23 cellular contexts compared by ENCODE assay signal in genomic region chr12:129296636-129297035, GRCh38.
DNase-seq lines count a peak whose midpoint lies in the region; ATAC-seq and TF ChIP-seq lines count a peak whose summit lies in the region.
"Had no signal": no experiment of that assay in that cellular context is flagged by ENCODE, and none has a peak within 500 bp of the region (broad histone marks: within the 10 kb centered on the region; RNA-seq: fewer than 3 reads in every experiment).

No MANE protein-coding gene starts in this region.

- H3K27ac ChIP-seq in foreskin keratinocyte, result no peak overlapping the region
- H3K27ac ChIP-seq: 22Rv1, A549, BLaER1 had no signal

- no peak overlapping the region for H3K4me3 ChIP-seq in adipocyte (ENCODE audit: low read length)
- H3K4me3 ChIP-seq: A549, BLaER1 had no signal

- H3K36me3 ChIP-seq in adipocyte (ENCODE audit: control insufficient read depth, insufficient read depth, low read length, severe bottlenecking), result no peaks in the 10 kb centered on the region
- H3K36me3 ChIP-seq: BE2C, BLaER1 had no signal

- H3K9me3 ChIP-seq in adipocyte (ENCODE audit: control insufficient read depth, low read length), result peaks cover 5% of the 10 kb centered on the region
- H3K9me3 ChIP-seq: A549, BE2C, BLaER1 had no signal

- H3K4me3 Mint-ChIP-seq in T-helper 2 cell treated with Interferon-gamma antibody and Interleukin-4, amounts not matched to agents 5 μg/mL and 100 μg/mL, for 36 hours, result no peak overlapping the region
- H3K4me3 Mint-ChIP-seq in HFFc6, result no peak overlapping the region
- H3K4me3 Mint-ChIP-seq: CD14-positive monocyte; CD4-positive, alpha-beta memory T cell; CD4-positive, CD25-positive, alpha-beta regulatory T cell; CD8-positive, alpha-beta memory T cell had no signal

- no peaks in the 10 kb centered on the region for H3K27me3 Mint-ChIP-seq in T-helper 2 cell treated with Interferon-gamma antibody and Interleukin-4, amounts not matched to agents 5 μg/mL and 100 μg/mL, for 36 hours (ENCODE audit: low read depth)
- no peaks in the 10 kb centered on the region; the same call in 1 of the 2 replicates for H3K27me3 Mint-ChIP-seq in HFFc6 (ENCODE audit: insufficient read depth)
- H3K27me3 Mint-ChIP-seq: CD4-positive, alpha-beta memory T cell; CD4-positive, CD25-positive, alpha-beta regulatory T cell had no signal

- H3K9ac ChIP-seq in adipocyte (ENCODE audit: low read length), result no peak overlapping the region
- H3K9ac ChIP-seq: BLaER1 had no signal

- peaks cover 40% of the 10 kb centered on the region for H3K9me3 Mint-ChIP-seq in T-helper 2 cell treated with Interferon-gamma antibody and Interleukin-4, amounts not matched to agents 5 μg/mL and 100 μg/mL, for 36 hours
- peaks cover 72% of the 10 kb centered on the region for H3K9me3 Mint-ChIP-seq in HFFc6

- no peaks in the 10 kb centered on the region for H3K36me3 Mint-ChIP-seq in T-helper 2 cell treated with Interferon-gamma antibody and Interleukin-4, amounts not matched to agents 5 μg/mL and 100 μg/mL, for 36 hours (ENCODE audit: low read depth)
- H3K36me3 Mint-ChIP-seq in HFFc6 (ENCODE audit: low read depth), result no peaks in the 10 kb centered on the region; the same call in none of the 2 replicates
- H3K36me3 Mint-ChIP-seq: CD14-positive monocyte; CD4-positive, alpha-beta memory T cell; CD8-positive, alpha-beta memory T cell had no signal

- no peaks in the 10 kb centered on the region for H3K4me1 Mint-ChIP-seq in T-helper 2 cell treated with Interferon-gamma antibody and Interleukin-4, amounts not matched to agents 5 μg/mL and 100 μg/mL, for 36 hours (ENCODE audit: low read depth)
- no peaks in the 10 kb centered on the region for H3K4me1 Mint-ChIP-seq in HFFc6 (ENCODE audit: low read depth)
- H3K4me1 Mint-ChIP-seq: CD14-positive monocyte; CD4-positive, alpha-beta memory T cell; CD4-positive, CD25-positive, alpha-beta regulatory T cell; CD8-positive, alpha-beta memory T cell had no signal

- DNase-seq in Daoy (ENCODE audit: low read depth), result peak; percentile 43
- DNase-seq in adipocyte (ENCODE audit: low read depth), result peak; percentile 6
- DNase-seq in astrocyte of the hippocampus (ENCODE audit: low read depth, low spot score), result peak; percentile 52
- no peak for DNase-seq in T-helper 2 cell treated with Interferon-gamma antibody and Interleukin-4, amounts not matched to agents 5 μg/mL and 100 μg/mL, for 36 hours (ENCODE audit: low spot score)
- no peak for DNase-seq in HFFc6
- DNase-seq in foreskin keratinocyte, result no peak
- DNase-seq: AML-193; BE2C; C1 segment of cervical spinal cord; CD4-positive, alpha-beta memory T cell; CD4-positive, CD25-positive, alpha-beta regulatory T cell; CD8-positive, alpha-beta memory T cell; COR-L47; DMS 273 treated with DMSO at 0.1 percent for 48 hours; DMS153; DMS53; DMS79; DND-41; GF-D8 had no signal

- H3K27ac Mint-ChIP-seq in T-helper 2 cell treated with Interferon-gamma antibody and Interleukin-4, amounts not matched to agents 5 μg/mL and 100 μg/mL, for 36 hours, result no peak overlapping the region
- H3K27ac Mint-ChIP-seq in HFFc6, result no peak overlapping the region
- H3K27ac Mint-ChIP-seq: CD14-positive monocyte; CD4-positive, alpha-beta memory T cell; CD4-positive, CD25-positive, alpha-beta regulatory T cell; CD8-positive, alpha-beta memory T cell had no signal

- TF ChIP-seq CTCF in HFFc6 (IDR thresholded peaks at IDR 0.05) (no peak), foreskin keratinocyte (conservative IDR thresholded peaks at IDR 0.05) (no peak)

- H3K27me3 ChIP-seq in adipocyte (replicated peaks; ENCODE audit: control insufficient read depth, insufficient read depth, low read length) (no peaks in the 10 kb centered on the region), foreskin keratinocyte (no peaks in the 10 kb centered on the region)
- H3K27me3 ChIP-seq: BE2C, BLaER1 had no signal

- ATAC-seq in foreskin keratinocyte, result no peak
- ATAC-seq: A549 had no signal

- no peaks in the 10 kb centered on the region for H3K4me1 ChIP-seq in adipocyte (ENCODE audit: control insufficient read depth, insufficient read depth, low read length)
- no peaks in the 10 kb centered on the region for H3K4me1 ChIP-seq in foreskin keratinocyte
- H3K4me1 ChIP-seq: A549, BE2C, BLaER1 had no signal

Comparison
In these comparisons a context has a peak if more than half of its experiments do, and no peak if none do; other contexts are left out.
1. DNase-seq: peak in Daoy (single experiment), adipocyte (single experiment) and astrocyte of the hippocampus (single experiment); none in T-helper 2 cell treated with Interferon-gamma antibody and Interleukin-4, amounts not matched to agents 5 μg/mL and 100 μg/mL, for 36 hours (single experiment), HFFc6 (single experiment) and foreskin keratinocyte (0 of 2).